8 cellular contexts compared by ENCODE assay signal in genomic region chr7:40329601-40330153, GRCh38.
A peak's percentile ranks its signal among the peaks of the same experiment; 100 is the strongest.
DNase-seq lines count a peak whose midpoint lies in the region; ATAC-seq and TF ChIP-seq lines count a peak whose summit lies in the region.

No MANE protein-coding gene starts in this region.

- no peaks in the 10 kb centered on the region for H3K9me3 ChIP-seq in lung (ENCODE audit: control insufficient read depth in 2 of 2, insufficient read depth in 1 of 2, low read length in 1 of 2)

- WGBS in lung, 2 donors, result 63 to 93% methylated on average over 1 of the region's 1 CpG

- no peak overlapping the region for H3K4me3 ChIP-seq in coronary artery
- H3K4me3 ChIP-seq in lung, result no peak overlapping the region

- H3K4me1 ChIP-seq in lung (ENCODE audit: control insufficient read depth in 2 of 2, insufficient read depth in 2 of 2, low read length in 2 of 2), result no peaks in the 10 kb centered on the region

- peak; percentile 39 for ATAC-seq in Right ventricle myocardium inferior
- ATAC-seq in HG03460 (IDR thresholded peaks at IDR 0.05; ENCODE audit: unreplicated experiment), result peak; percentile 57
- peak; percentile 75 for ATAC-seq in lung (ENCODE audit: insufficient read depth, low FRiP score)

- no peak for DNase-seq in Right ventricle myocardium inferior (ENCODE audit: missing footprints)
- DNase-seq in cardiac septum (ENCODE audit: low spot score), result no peak
- peak; percentile 4 for DNase-seq in NOMO-1 treated with dmso at 0.1 percent for 144 hours (lab: John Stamatoyannopoulos, UW; ENCODE audit: unreplicated experiment)
- DNase-seq in coronary artery (ENCODE audit: low spot score), result no peak
- no peak for DNase-seq in lung (ENCODE audit: low spot score)
- DNase-seq in HK-2 (ENCODE audit: unreplicated experiment), result no peak
- DNase-seq in stimulated activated naive CD4-positive, alpha-beta T cell treated with Interleukin-2 at 50 U/mL for 16 hours (lab: John Stamatoyannopoulos, UW), result no peak

- intact Hi-C loops in Right ventricle myocardium inferior (cut with DNase I) (loop anchor here (2.0 kb wide), 1 partner anchor 1375 kb away; no protein-coding TSS in a partner anchor), cardiac septum (cut with DNase I) (loop anchor here (2.0 to 5.0 kb wide), 3 partner anchors 275 to 1403 kb away; no protein-coding TSS in a partner anchor)

- peak; percentile 73 for TF ChIP-seq CTCF in coronary artery (IDR thresholded peaks at IDR 0.05)
- TF ChIP-seq CTCF in lung (IDR thresholded peaks at IDR 0.05; ENCODE audit: control extremely low read depth, extremely low read depth), result peak; percentile 29

- H3K27ac ChIP-seq in coronary artery (peak overlapping the region; percentile 40 to 78), lung (ENCODE audit: low read depth in 1 of 2, low read length in 1 of 2) (no peak overlapping the region)

- H3K36me3 ChIP-seq in lung (ENCODE audit: control insufficient read depth in 2 of 2, insufficient read depth in 2 of 2, low read length in 2 of 2), result no peaks in the 10 kb centered on the region

- H3K27me3 ChIP-seq in lung (ENCODE audit: control insufficient read depth, insufficient read depth), result no peaks in the 10 kb centered on the region

Comparison
In these comparisons a context has a peak if more than half of its experiments do, and no peak if none do; other contexts are left out.
1. H3K27ac ChIP-seq: peak in coronary artery (2 of 2); none in lung (0 of 2).
2. Peak in every context shown above with its lines, with median percentiles within 50 percentile points of each other: ATAC-seq.